Comparison of ENCODE assay signal across 25 cellular contexts in genomic region chr3:13083254-13083653, GRCh38.
"Had no signal": no experiment of that assay in that cellular context is flagged by ENCODE, and none has a peak within 500 bp of the region (broad histone marks: within the 10 kb centered on the region; RNA-seq: fewer than 3 reads in every experiment).

No MANE protein-coding gene starts in this region.

- H3K27me3 Mint-ChIP-seq: activated naive CD8-positive, alpha-beta T cell treated with anti-CD3 and anti-CD28 coated beads, Interleukin-2, amount 10 ng/mL, durations not matched to agents 7 days and 5 days; natural killer cell treated with Interleukin-12 subunit alpha and Interleukin-12 subunit beta and Interleukin-15 and Interleukin-18, amount 100 ng/mL, for 72 hours had no signal

- H3K4me3 ChIP-seq: colonic mucosa, esophagus squamous epithelium, gastrocnemius medialis, left lung, pancreas, testis, vagina had no signal

- ATAC-seq: gastrocnemius medialis; left lung; natural killer cell treated with Interleukin-12 subunit alpha and Interleukin-12 subunit beta and Interleukin-15 and Interleukin-18, amount 100 ng/mL, for 72 hours; pancreas; right cardiac atrium had no signal

- H3K36me3 ChIP-seq: colonic mucosa, esophagus squamous epithelium, gastrocnemius medialis, left lung, neutrophil, pancreas, vagina had no signal

- H3K4me3 Mint-ChIP-seq: activated naive CD4-positive, alpha-beta T cell treated with anti-CD3 and anti-CD28 coated beads for 36 hours; activated naive CD8-positive, alpha-beta T cell treated with anti-CD3 and anti-CD28 coated beads, Interleukin-2, amount 10 ng/mL, durations not matched to agents 7 days and 5 days; mesothelial cell of epicardium; natural killer cell treated with Interleukin-12 subunit alpha and Interleukin-12 subunit beta and Interleukin-15 and Interleukin-18, amount 100 ng/mL, for 72 hours had no signal

- H3K36me3 Mint-ChIP-seq: activated naive CD8-positive, alpha-beta T cell treated with anti-CD3 and anti-CD28 coated beads, Interleukin-2, amount 10 ng/mL, durations not matched to agents 7 days and 5 days; mesothelial cell of epicardium; natural killer cell treated with Interleukin-12 subunit alpha and Interleukin-12 subunit beta and Interleukin-15 and Interleukin-18, amount 100 ng/mL, for 72 hours had no signal

- H3K27ac Mint-ChIP-seq: activated naive CD4-positive, alpha-beta T cell treated with anti-CD3 and anti-CD28 coated beads for 36 hours; mesothelial cell of epicardium; natural killer cell treated with Interleukin-12 subunit alpha and Interleukin-12 subunit beta and Interleukin-15 and Interleukin-18, amount 100 ng/mL, for 72 hours had no signal

- H3K9me3 Mint-ChIP-seq: activated naive CD4-positive, alpha-beta T cell treated with anti-CD3 and anti-CD28 coated beads for 36 hours; activated naive CD8-positive, alpha-beta T cell treated with anti-CD3 and anti-CD28 coated beads, Interleukin-2, amount 10 ng/mL, durations not matched to agents 7 days and 5 days; mesothelial cell of epicardium; natural killer cell treated with Interleukin-12 subunit alpha and Interleukin-12 subunit beta and Interleukin-15 and Interleukin-18, amount 100 ng/mL, for 72 hours had no signal

- H3K27me3 ChIP-seq: colonic mucosa, gastrocnemius medialis, pancreas, testis, vagina had no signal

- H3K4me1 Mint-ChIP-seq: mesothelial cell of epicardium had no signal

- H3K27ac ChIP-seq: colonic mucosa, esophagus squamous epithelium, gastrocnemius medialis, left lung, neutrophil, pancreas, testis, vagina had no signal

- H3K4me1 ChIP-seq: colonic mucosa, left lung, vagina had no signal

- H3K9me3 ChIP-seq: colonic mucosa, esophagus squamous epithelium, gastrocnemius medialis, left lung, neutrophil, pancreas, testis, vagina had no signal

- DNase-seq: activated CD4-positive, alpha-beta T cell treated with anti-CD3 and anti-CD28 coated beads, Interleukin-2, amount 50 U/mL, for 1 hour; activated CD4-positive, CD25-positive, alpha-beta regulatory T cell treated with anti-CD3 and anti-CD28 coated beads, Interleukin-2, amount 50 U/mL, for 72 hours; activated CD8-positive, alpha-beta memory T cell treated with anti-CD3 and anti-CD28 coated beads, Interleukin-2, amount 50 U/mL, for 48 hours; activated effector memory CD4-positive, alpha-beta T cell treated with Interleukin-2 at 50 U/mL for 16 hours; activated naive CD4-positive, alpha-beta T cell treated with anti-CD3 and anti-CD28 coated beads for 36 hours; activated naive CD8-positive, alpha-beta T cell treated with anti-CD3 and anti-CD28 coated beads, Interleukin-2, amount 10 ng/mL, durations not matched to agents 7 days and 5 days; activated T-cell treated with anti-CD3 and anti-CD28 coated beads, Interleukin-2, amount 50 U/mL, for 48 hours; amniotic stem cell; colonic mucosa; esophagus squamous epithelium; gastrocnemius medialis; hippocampal formation; kidney glomerular epithelial cell; pancreas; stimulated activated CD4-positive, alpha-beta T cell treated with anti-CD3 and anti-CD28 coated beads, Interleukin-2, amount 100 ng/mL, for 24 hours; stimulated activated naive CD4-positive, alpha-beta T cell; T-helper 2 cell; testis; trophoblast cell had no signal
